Comparison of ENCODE assay signal across 8 cellular contexts in genomic region chr4:113683143-113683542, GRCh38.
DNase-seq lines count a peak whose midpoint lies in the region; ATAC-seq, FAIRE-seq and TF ChIP-seq lines count a peak whose summit lies in the region.

No MANE protein-coding gene starts in this region.

- peak overlapping the region; percentile 86 for H3K27ac Mint-ChIP-seq in T-helper 1 cell treated with Interleukin-12 subunit alpha and Interleukin-12 subunit beta and Interleukin-4 antibody, amounts not matched to agents 30 μg/mL and 1 μg/mL, for 36 hours

- H3K27me3 ChIP-seq in brain microvascular endothelial cell (replicated peaks) = no peaks in the 10 kb centered on the region
- no peaks in the 10 kb centered on the region for H3K27me3 ChIP-seq in H7 (ENCODE audit: control insufficient read depth, insufficient read depth, low read length)

- peak; percentile 93 for ATAC-seq in HG03066 (IDR thresholded peaks at IDR 0.05; ENCODE audit: low read depth, unreplicated experiment)

- peak overlapping the region; percentile 70 for H3K4me3 Mint-ChIP-seq in T-helper 1 cell treated with Interleukin-12 subunit alpha and Interleukin-12 subunit beta and Interleukin-4 antibody, amounts not matched to agents 30 μg/mL and 1 μg/mL, for 36 hours

- peaks cover 32% of the 10 kb centered on the region for H3K36me3 Mint-ChIP-seq in T-helper 1 cell treated with Interleukin-12 subunit alpha and Interleukin-12 subunit beta and Interleukin-4 antibody, amounts not matched to agents 30 μg/mL and 1 μg/mL, for 36 hours (ENCODE audit: low read depth)

- peaks cover 44% of the 10 kb centered on the region for H3K4me1 Mint-ChIP-seq in T-helper 1 cell treated with Interleukin-12 subunit alpha and Interleukin-12 subunit beta and Interleukin-4 antibody, amounts not matched to agents 30 μg/mL and 1 μg/mL, for 36 hours (ENCODE audit: low read depth)

- TF ChIP-seq CTCF in brain microvascular endothelial cell (IDR thresholded peaks at IDR 0.05; ENCODE audit: low read depth, low read length, missing control alignments) = no peak
- TF ChIP-seq CTCF in D721Med (IDR thresholded peaks at IDR 0.05; ENCODE audit: insufficient read depth, missing control alignments) = no peak

- in situ Hi-C loops in brain microvascular endothelial cell (cut with HindIII; ENCODE audit: low pct_ligation_motif_present, low sequenced_read_pairs) = no loop called here

- DNase-seq in NCI-H1105 treated with DMSO at 0.1 percent for 48 hours (lab: John Stamatoyannopoulos, UW) (peak; percentile 65), NCI-H1105 (lab: John Stamatoyannopoulos, UW) (no peak), brain microvascular endothelial cell (no peak), H7 (no peak), D721Med (ENCODE audit: insufficient read length, low spot score) (no peak)
- peak; percentile 46 to 78 (median 53) for DNase-seq in stimulated activated CD4-positive, alpha-beta T cell treated with anti-CD3 and anti-CD28 coated beads, TNF-alpha, amount 100 ng/mL, for 48 hours (ENCODE audit: low read depth in 3 of 3)

- no peak for FAIRE-seq in D721Med (lab: Jason Lieb, UNC)

- H3K4me3 ChIP-seq in brain microvascular endothelial cell (ENCODE audit: low read depth, low read length) = no peak overlapping the region
- H3K4me3 ChIP-seq in H7 (ENCODE audit: insufficient read depth, low read depth, low read length) = no peak overlapping the region

- H3K27ac ChIP-seq in brain microvascular endothelial cell = peak overlapping the region; percentile 18

- H3K27me3 Mint-ChIP-seq in T-helper 1 cell treated with Interleukin-12 subunit alpha and Interleukin-12 subunit beta and Interleukin-4 antibody, amounts not matched to agents 30 μg/mL and 1 μg/mL, for 36 hours (ENCODE audit: low read depth) = no peaks in the 10 kb centered on the region

- H3K36me3 ChIP-seq in brain microvascular endothelial cell (replicated peaks) (no peaks in the 10 kb centered on the region), H7 (replicated peaks; ENCODE audit: control insufficient read depth, insufficient read depth, low read length) (no peaks in the 10 kb centered on the region)

- peaks cover 19% of the 10 kb centered on the region for H3K9me3 Mint-ChIP-seq in T-helper 1 cell treated with Interleukin-12 subunit alpha and Interleukin-12 subunit beta and Interleukin-4 antibody, amounts not matched to agents 30 μg/mL and 1 μg/mL, for 36 hours

Comparison
In these comparisons a context has a peak if more than half of its experiments do, and no peak if none do; other contexts are left out.
1. DNase-seq: peak in NCI-H1105 treated with DMSO at 0.1 percent for 48 hours (single experiment) and stimulated activated CD4-positive, alpha-beta T cell treated with anti-CD3 and anti-CD28 coated beads, TNF-alpha, amount 100 ng/mL, for 48 hours (3 of 3); none in NCI-H1105 (single experiment), brain microvascular endothelial cell (single experiment), H7 (single experiment) and D721Med (single experiment).